ENCODE assay signal across 25 cellular contexts in genomic region chr3:144801890-144802289, GRCh38.
"Had no signal": no experiment of that assay in that cellular context is flagged by ENCODE, and none has a peak within 500 bp of the region (broad histone marks: within the 10 kb centered on the region; RNA-seq: fewer than 3 reads in every experiment).

No MANE protein-coding gene starts in this region.

- H3K36me3 ChIP-seq: left lung, neural progenitor cell, ovary, prostate gland, tibial nerve, uterus had no signal

- H3K27ac ChIP-seq: left lung, neural progenitor cell, ovary, prostate gland, skin epidermis, tibial nerve, uterus had no signal

- H3K27ac Mint-ChIP-seq: mesothelial cell of epicardium; naive B cell; natural killer cell; nephron progenitor cell; neural progenitor cell; stimulated activated memory B cell treated with anti-CD40 and anti-IgM and Interleukin-4, amounts not matched to agents 10 μg/mL and 1 μg/mL and 100 μg/mL, for 72 hours; stimulated activated naive CD8-positive, alpha-beta T cell treated with anti-CD3 and anti-CD28 coated beads, Interleukin-15, amount 100 ng/mL, for 72 hours; type B pancreatic cell had no signal

- H3K9me3 Mint-ChIP-seq: nephron progenitor cell; stimulated activated naive CD8-positive, alpha-beta T cell treated with anti-CD3 and anti-CD28 coated beads, Interleukin-15, amount 100 ng/mL, for 72 hours had no signal

- H3K4me1 ChIP-seq: left lung, neural progenitor cell, prostate gland, tibial nerve, uterus had no signal

- H3K9ac ChIP-seq: neural progenitor cell had no signal

- H3K27me3 ChIP-seq: left lung, neural progenitor cell, ovary, tibial nerve, uterus had no signal

- DNase-seq: hippocampal formation; kidney glomerular epithelial cell; left colon; mesendoderm; naive B cell; natural killer cell; nephron progenitor cell; ovary; retina; right cardiac atrium; stimulated activated CD4-positive, alpha-beta T cell treated with anti-CD3 and anti-CD28 coated beads, Interleukin-4, amount 100 ng/mL, for 24 hours; stimulated activated naive CD4-positive, alpha-beta T cell treated with Interleukin-2 at 50 U/mL for 16 hours; stimulated activated naive CD8-positive, alpha-beta T cell treated with anti-CD3 and anti-CD28 coated beads, Interleukin-15, amount 100 ng/mL, for 72 hours; substantia nigra; uterus had no signal

- H3K4me2 ChIP-seq: neural progenitor cell had no signal

- H3K4me3 Mint-ChIP-seq: mesothelial cell of epicardium; naive B cell; natural killer cell; nephron progenitor cell; neural progenitor cell; stimulated activated memory B cell treated with anti-CD40 and anti-IgM and Interleukin-4, amounts not matched to agents 10 μg/mL and 1 μg/mL and 100 μg/mL, for 72 hours; stimulated activated naive CD8-positive, alpha-beta T cell treated with anti-CD3 and anti-CD28 coated beads, Interleukin-15, amount 100 ng/mL, for 72 hours; type B pancreatic cell had no signal

- H3K4me3 ChIP-seq: left lung, lung, neural progenitor cell, ovary, prostate gland, skin epidermis, tibial nerve, uterus had no signal

- H3K4me1 Mint-ChIP-seq: mesothelial cell of epicardium; naive B cell; natural killer cell; nephron progenitor cell; neural progenitor cell; stimulated activated memory B cell treated with anti-CD40 and anti-IgM and Interleukin-4, amounts not matched to agents 10 μg/mL and 1 μg/mL and 100 μg/mL, for 72 hours; stimulated activated naive CD8-positive, alpha-beta T cell treated with anti-CD3 and anti-CD28 coated beads, Interleukin-15, amount 100 ng/mL, for 72 hours had no signal

- ATAC-seq: left colon; left lung; natural killer cell; right cardiac atrium; sciatic nerve; stimulated activated memory B cell treated with anti-CD40 and anti-IgM and Interleukin-4, amounts not matched to agents 10 μg/mL and 1 μg/mL and 100 μg/mL, for 72 hours; stimulated activated naive CD8-positive, alpha-beta T cell treated with anti-CD3 and anti-CD28 coated beads, Interleukin-15, amount 100 ng/mL, for 72 hours had no signal

- H2AFZ ChIP-seq: neural progenitor cell had no signal

- H3K9me3 ChIP-seq: left lung, ovary, prostate gland, tibial nerve, uterus had no signal

- H3K36me3 Mint-ChIP-seq: mesothelial cell of epicardium; naive B cell; natural killer cell; neural progenitor cell; stimulated activated memory B cell treated with anti-CD40 and anti-IgM and Interleukin-4, amounts not matched to agents 10 μg/mL and 1 μg/mL and 100 μg/mL, for 72 hours; type B pancreatic cell had no signal
